20 cellular contexts compared by ENCODE assay signal in genomic region chr7:158024881-158025280, GRCh38.
"Had no signal": no experiment of that assay in that cellular context is flagged by ENCODE, and none has a peak within 500 bp of the region (broad histone marks: within the 10 kb centered on the region; RNA-seq: fewer than 3 reads in every experiment).

No MANE protein-coding gene starts in this region.

- H3K4me3 Mint-ChIP-seq: activated CD4-positive, alpha-beta memory T cell treated with anti-CD3 and anti-CD28 coated beads for 36 hours; activated naive CD4-positive, alpha-beta T cell treated with anti-CD3 and anti-CD28 coated beads for 36 hours; activated naive CD8-positive, alpha-beta T cell treated with anti-CD3 and anti-CD28 coated beads, Interleukin-2, amount 10 ng/mL, durations not matched to agents 7 days and 5 days; naive thymus-derived CD8-positive, alpha-beta T cell; T-helper 17 cell had no signal

- H3K9me3 ChIP-seq: heart left ventricle, prostate gland, spleen, thoracic aorta had no signal

- H3K27ac Mint-ChIP-seq: activated CD4-positive, alpha-beta memory T cell treated with anti-CD3 and anti-CD28 coated beads for 36 hours; activated naive CD4-positive, alpha-beta T cell treated with anti-CD3 and anti-CD28 coated beads for 36 hours; activated naive CD8-positive, alpha-beta T cell treated with anti-CD3 and anti-CD28 coated beads, Interleukin-2, amount 10 ng/mL, durations not matched to agents 7 days and 5 days; T-helper 17 cell had no signal

- ATAC-seq: heart left ventricle; left lobe of liver; naive thymus-derived CD8-positive, alpha-beta T cell; T-helper 17 cell had no signal

- DNase-seq: activated CD4-positive, alpha-beta memory T cell treated with anti-CD3 and anti-CD28 coated beads for 36 hours; activated CD4-positive, alpha-beta T cell treated with anti-CD3 and anti-CD28 coated beads for 4 hours; activated CD4-positive, CD25-positive, alpha-beta regulatory T cell; activated effector memory CD4-positive, alpha-beta T cell treated with Interleukin-2 at 50 U/mL for 16 hours; activated naive CD4-positive, alpha-beta T cell treated with anti-CD3 and anti-CD28 coated beads for 36 hours; activated T-cell treated with anti-CD3 and anti-CD28 coated beads, Interleukin-2, amount 50 U/mL, for 48 hours; amniotic stem cell; cerebellar nuclear complex; cortex of kidney; heart left ventricle; naive thymus-derived CD8-positive, alpha-beta T cell; stimulated activated CD4-positive, alpha-beta T cell treated with anti-CD3 and anti-CD28 coated beads, Interleukin-4, amount 100 ng/mL, for 1 hour; stimulated activated naive CD4-positive, alpha-beta T cell; T-helper 17 cell had no signal

- H3K36me3 Mint-ChIP-seq: activated CD4-positive, alpha-beta memory T cell treated with anti-CD3 and anti-CD28 coated beads for 36 hours; activated naive CD8-positive, alpha-beta T cell treated with anti-CD3 and anti-CD28 coated beads, Interleukin-2, amount 10 ng/mL, durations not matched to agents 7 days and 5 days; naive thymus-derived CD8-positive, alpha-beta T cell had no signal

- H3K4me1 Mint-ChIP-seq: activated naive CD8-positive, alpha-beta T cell treated with anti-CD3 and anti-CD28 coated beads, Interleukin-2, amount 10 ng/mL, durations not matched to agents 7 days and 5 days; naive thymus-derived CD8-positive, alpha-beta T cell had no signal

- H3K27ac ChIP-seq: heart left ventricle, prostate gland, spleen, thoracic aorta had no signal

- H3K9me3 Mint-ChIP-seq: activated CD4-positive, alpha-beta memory T cell treated with anti-CD3 and anti-CD28 coated beads for 36 hours; activated naive CD4-positive, alpha-beta T cell treated with anti-CD3 and anti-CD28 coated beads for 36 hours; activated naive CD8-positive, alpha-beta T cell treated with anti-CD3 and anti-CD28 coated beads, Interleukin-2, amount 10 ng/mL, durations not matched to agents 7 days and 5 days; naive thymus-derived CD8-positive, alpha-beta T cell had no signal

- H3K27me3 Mint-ChIP-seq: activated CD4-positive, alpha-beta memory T cell treated with anti-CD3 and anti-CD28 coated beads for 36 hours had no signal

- H3K4me3 ChIP-seq: heart left ventricle, lung, prostate gland, spleen, thoracic aorta had no signal

- H3K36me3 ChIP-seq: heart left ventricle, prostate gland, spleen, thoracic aorta had no signal

- H3K4me1 ChIP-seq: heart left ventricle, prostate gland had no signal
